ENCODE assay signal across 19 cellular contexts in the genomic region with DNA sequence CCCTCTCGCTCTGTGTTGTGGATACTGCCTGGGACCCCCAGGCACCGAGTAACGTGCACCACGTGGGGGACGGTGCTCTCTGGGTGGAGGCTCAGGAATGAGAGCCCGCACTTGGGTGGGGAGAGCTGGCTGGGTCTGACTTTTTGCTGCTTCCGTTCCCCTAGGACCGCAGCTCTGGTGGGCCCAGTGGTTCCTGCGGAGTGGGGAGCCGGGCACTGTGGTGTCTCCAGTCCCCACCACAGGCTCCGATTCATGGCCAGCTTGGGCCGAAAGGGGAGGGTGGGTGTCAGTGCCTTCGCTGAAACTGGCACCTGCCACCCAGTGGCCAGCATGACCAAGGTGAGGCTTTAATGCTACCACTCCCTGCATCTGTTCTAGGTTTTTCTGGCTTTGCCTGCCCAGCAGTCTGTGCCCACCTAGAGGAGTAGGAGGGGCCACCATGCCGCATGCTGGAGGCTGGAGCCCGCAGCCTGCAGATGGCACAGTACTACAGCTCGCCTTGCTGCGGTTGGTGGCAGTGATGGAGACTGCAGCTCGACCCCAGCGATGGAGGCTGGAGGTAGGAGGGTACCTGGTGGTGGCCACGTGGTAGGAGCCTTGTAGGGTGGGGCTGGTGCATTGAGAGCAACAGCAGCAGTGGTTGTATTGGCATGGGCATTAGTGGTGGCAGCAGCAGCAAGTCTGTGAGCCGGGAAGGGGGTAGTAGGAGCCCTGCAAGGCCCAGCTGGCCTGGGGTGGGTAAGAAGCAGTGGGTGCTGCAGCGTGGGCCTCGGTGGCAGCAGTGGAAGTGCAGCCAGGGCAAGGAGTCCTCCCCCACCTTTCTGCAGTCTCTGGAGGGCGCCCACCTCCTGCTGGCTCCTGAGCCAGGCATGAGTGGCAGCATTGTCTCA.
"Had no signal": no experiment of that assay in that cellular context is flagged by ENCODE, and none has a peak within 500 bp of the region (broad histone marks: within the 10 kb centered on the region; RNA-seq: fewer than 3 reads in every experiment).

No MANE protein-coding gene starts in this region.

- H3K4me1 ChIP-seq: ascending aorta, lower lobe of right lung, tibial artery, uterus had no signal

- H3K9me3 ChIP-seq: ascending aorta, lower lobe of right lung, tibial artery, uterus had no signal

- H3K27ac ChIP-seq: ascending aorta, coronary artery, lower lobe of right lung, tibial artery, uterus had no signal

- DNase-seq: activated CD4-positive, alpha-beta T cell treated with anti-CD3 and anti-CD28 coated beads, Interleukin-2, amount 10 ng/mL, durations not matched to agents 24 days and 14 days; activated CD8-positive, alpha-beta T cell treated with anti-CD3 and anti-CD28 coated beads for 36 hours; activated effector memory CD4-positive, alpha-beta T cell treated with Interleukin-2 at 50 U/mL for 16 hours; activated naive CD4-positive, alpha-beta T cell treated with anti-CD3 and anti-CD28 coated beads, Interleukin-2, amount 10 ng/mL, durations not matched to agents 7 days and 5 days; activated T-cell treated with anti-CD3 and anti-CD28 coated beads, Interleukin-2, amount 50 U/mL, for 4 hours; erythroblast; foreskin melanocyte; glutamatergic neuron; hippocampal formation; islet precursor cell; lower lobe of right lung; occipital lobe; posterior cingulate gyrus; stimulated activated naive CD4-positive, alpha-beta T cell; tibial artery; uterus had no signal

- H3K36me3 ChIP-seq: ascending aorta, lower lobe of right lung, tibial artery, uterus had no signal

- H3K4me3 ChIP-seq: ascending aorta, coronary artery, lower lobe of right lung, tibial artery, uterus had no signal

- H3K27me3 ChIP-seq: ascending aorta, uterus had no signal

- FAIRE-seq: endometrium had no signal
